Comparison of ENCODE assay signal across 31 cellular contexts in genomic region chr11:42812960-42813359, GRCh38.
"Had no signal": no experiment of that assay in that cellular context is flagged by ENCODE, and none has a peak within 500 bp of the region (broad histone marks: within the 10 kb centered on the region; RNA-seq: fewer than 3 reads in every experiment).

No MANE protein-coding gene starts in this region.

- H3K4me3 Mint-ChIP-seq: naive thymus-derived CD4-positive, alpha-beta T cell; naive thymus-derived CD8-positive, alpha-beta T cell; natural killer cell; natural killer cell treated with Interleukin-12 subunit alpha and Interleukin-12 subunit beta and Interleukin-15 and Interleukin-18, amount 100 ng/mL, for 72 hours; nephron; nephron progenitor cell; neural crest cell; neural progenitor cell had no signal

- H3K9me3 Mint-ChIP-seq: nephron, nephron progenitor cell, neural progenitor cell had no signal

- H3K36me3 ChIP-seq: neural progenitor cell, neutrophil, ovary, pancreas, prostate gland, right atrium auricular region, right lobe of liver, sigmoid colon, spleen had no signal

- FAIRE-seq: pancreas, small intestine had no signal

- DNase-seq: naive thymus-derived CD4-positive, alpha-beta T cell; naive thymus-derived CD8-positive, alpha-beta T cell; natural killer cell; nucleus accumbens; occipital lobe; ovary; pancreas; posterior cingulate gyrus; psoas muscle; right cardiac atrium; right lobe of liver; sigmoid colon; small intestine; spleen; stimulated activated CD4-positive, alpha-beta T cell treated with anti-CD3 and anti-CD28 coated beads, Interleukin-12 subunit alpha, Interleukin-12 subunit beta, amount 100 ng/mL, for 4 hours; stimulated activated CD4-positive, alpha-beta T cell treated with anti-CD3 and anti-CD28 coated beads, Interleukin-15, amount 100 ng/mL, for 24 hours; stimulated activated CD4-positive, alpha-beta T cell treated with anti-CD3 and anti-CD28 coated beads, Interleukin-1b, Interleukin-23, amount 100 ng/mL, for 48 hours; stimulated activated CD4-positive, alpha-beta T cell treated with anti-CD3 and anti-CD28 coated beads, Interleukin-2, amount 100 ng/mL, for 24 hours had no signal

- H3K27me3 ChIP-seq: neural progenitor cell, neutrophil, ovary, right atrium auricular region, right lobe of liver, sigmoid colon, spleen had no signal

- H3K4me1 Mint-ChIP-seq: naive thymus-derived CD4-positive, alpha-beta T cell; natural killer cell; nephron; neural progenitor cell had no signal

- H3K36me3 Mint-ChIP-seq: naive thymus-derived CD4-positive, alpha-beta T cell; naive thymus-derived CD8-positive, alpha-beta T cell; natural killer cell; natural killer cell treated with Interleukin-12 subunit alpha and Interleukin-12 subunit beta and Interleukin-15 and Interleukin-18, amount 100 ng/mL, for 72 hours; neural progenitor cell had no signal

- H3K4me1 ChIP-seq: neural progenitor cell, pancreas, parathyroid adenoma, prostate gland, psoas muscle, right atrium auricular region, right lobe of liver, sigmoid colon, spleen had no signal

- H3K4me2 ChIP-seq: neural progenitor cell, smooth muscle cell had no signal

- H3K9ac ChIP-seq: neural progenitor cell, parathyroid adenoma had no signal

- H3K27me3 Mint-ChIP-seq: naive thymus-derived CD8-positive, alpha-beta T cell; natural killer cell treated with Interleukin-12 subunit alpha and Interleukin-12 subunit beta and Interleukin-15 and Interleukin-18, amount 100 ng/mL, for 72 hours; progenitor cell of endocrine pancreas had no signal

- H3K4me3 ChIP-seq: neural progenitor cell, ovary, pancreas, prostate gland, psoas muscle, right atrium auricular region, right lobe of liver, sigmoid colon, skin epidermis, smooth muscle cell, spleen had no signal

- H3K79me2 ChIP-seq: parathyroid adenoma had no signal

- H3K27ac Mint-ChIP-seq: naive thymus-derived CD4-positive, alpha-beta T cell; naive thymus-derived CD8-positive, alpha-beta T cell; natural killer cell; natural killer cell treated with Interleukin-12 subunit alpha and Interleukin-12 subunit beta and Interleukin-15 and Interleukin-18, amount 100 ng/mL, for 72 hours; nephron; nephron progenitor cell; neural progenitor cell; progenitor cell of endocrine pancreas had no signal

- H3K9me3 ChIP-seq: neutrophil, ovary, pancreas, prostate gland, psoas muscle, right atrium auricular region, right lobe of liver, sigmoid colon, spleen had no signal

- ATAC-seq: naive thymus-derived CD4-positive, alpha-beta T cell; naive thymus-derived CD8-positive, alpha-beta T cell; natural killer cell; natural killer cell treated with Interleukin-12 subunit alpha and Interleukin-12 subunit beta and Interleukin-15 and Interleukin-18, amount 100 ng/mL, for 72 hours; pancreas; psoas muscle; right cardiac atrium; right lobe of liver; sciatic nerve had no signal

- H3K27ac ChIP-seq: neural progenitor cell, neutrophil, ovary, pancreas, parathyroid adenoma, prostate gland, psoas muscle, right atrium auricular region, right lobe of liver, sigmoid colon, skin epidermis, spleen had no signal

- H2AFZ ChIP-seq: neural progenitor cell, parathyroid adenoma had no signal
